Comparison of ENCODE assay signal across 30 cellular contexts in the genomic region with DNA sequence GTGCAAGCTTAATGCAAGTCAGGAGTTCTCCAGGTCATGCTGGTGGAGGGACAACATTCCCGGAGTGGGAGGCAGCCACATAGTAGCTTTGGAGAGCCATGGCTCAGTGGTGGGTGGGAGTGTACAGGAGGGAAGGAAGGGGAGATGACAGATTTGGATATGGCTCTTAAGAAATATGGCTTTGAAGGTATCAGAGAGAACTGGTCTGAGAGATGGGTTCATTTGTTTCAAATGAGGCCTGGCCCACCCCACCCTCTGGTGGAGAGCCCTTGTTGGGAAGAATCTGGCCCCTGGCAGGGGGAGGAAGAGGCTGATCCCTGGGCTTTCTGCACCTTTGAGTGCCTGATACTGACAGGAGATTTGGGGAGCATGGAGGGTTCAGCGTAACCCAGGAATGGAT. TPM values are rescaled to one million over a fixed set of nuclear protein-coding genes. Genes with fewer than 3 reads are reported as not detected.
DNase-seq lines count a peak whose midpoint lies in the region; FAIRE-seq and TF ChIP-seq lines count a peak whose summit lies in the region.
"Had no signal": no experiment of that assay in that cellular context is flagged by ENCODE, and none has a peak within 500 bp of the region (broad histone marks: within the 10 kb centered on the region; RNA-seq: fewer than 3 reads in every experiment).

No MANE protein-coding gene starts in this region.

- peaks cover 6 to 18% of the 10 kb centered on the region in 2 experiments for H4K20me1 ChIP-seq in H1 (replicated peaks in 1 of 2; ENCODE audit: control insufficient read depth in 1 of 2, insufficient read depth in 2 of 2, low read length in 2 of 2)
- H4K20me1 ChIP-seq in osteoblast (ENCODE audit: insufficient read depth, low read length), result peaks cover under 1% of the 10 kb centered on the region

- H3K4me3 Mint-ChIP-seq in activated CD4-positive, alpha-beta memory T cell treated with anti-CD3 and anti-CD28 coated beads for 36 hours, result no peak overlapping the region
- H3K4me3 Mint-ChIP-seq in mesothelial cell of epicardium, result no peak overlapping the region
- H3K4me3 Mint-ChIP-seq: CD4-positive, alpha-beta memory T cell; CD4-positive, CD25-positive, alpha-beta regulatory T cell; CD8-positive, alpha-beta memory T cell had no signal

- H3K9me3 ChIP-seq in HEK293 (ENCODE audit: control insufficient read depth, insufficient read depth, low read depth, low read length) (no peaks in the 10 kb centered on the region), H1 (ENCODE audit: insufficient read depth in 2 of 2, low read depth in 1 of 2, low read length in 1 of 2) (no peaks in the 10 kb centered on the region), osteoblast (ENCODE audit: low read depth, low read length) (no peaks in the 10 kb centered on the region)
- H3K9me3 ChIP-seq: BE2C, BLaER1 had no signal

- no peak overlapping the region for H2BK12ac ChIP-seq in H1 (ENCODE audit: low read depth, low read length)

- peaks cover 52% of the 10 kb centered on the region for H3K27me3 Mint-ChIP-seq in activated CD4-positive, alpha-beta memory T cell treated with anti-CD3 and anti-CD28 coated beads for 36 hours
- peaks cover 94% of the 10 kb centered on the region for H3K27me3 Mint-ChIP-seq in mesothelial cell of epicardium (ENCODE audit: low read depth)

- H3K4me2 ChIP-seq in H1 (ENCODE audit: insufficient read depth in 1 of 2, low read depth in 2 of 2, low read length in 2 of 2), result no peak overlapping the region
- no peak overlapping the region for H3K4me2 ChIP-seq in osteoblast (ENCODE audit: insufficient read depth, low read length)
- H3K4me2 ChIP-seq: BLaER1 had no signal

- H3K9ac ChIP-seq in H1 (replicated peaks in 1 of 4; ENCODE audit: extremely low read depth in 1 of 4, low read depth in 3 of 4, low read length in 3 of 4), result no peak overlapping the region
- H3K9ac ChIP-seq: BLaER1 had no signal

- no peak for TF ChIP-seq CTCF in HEK293 (tag by site-specific recombination; IDR thresholded peaks at IDR 0.05)
- no peak for TF ChIP-seq CTCF in H1 (IDR thresholded peaks at IDR 0.05; ENCODE audit: control extremely low read depth in 1 of 3, insufficient read depth in 1 of 3, low read depth in 1 of 3, low read length in 3 of 3)
- no peak for TF ChIP-seq CTCF in osteoblast (IDR thresholded peaks at IDR 0.05; ENCODE audit: extremely low read depth, low read depth, low read length)
- TF ChIP-seq CTCF in mesothelial cell of epicardium (IDR thresholded peaks at IDR 0.05; ENCODE audit: unreplicated experiment), result no peak

- no peak overlapping the region for H3K18ac ChIP-seq in H1 (ENCODE audit: extremely low read depth, low read length)

- H2BK5ac ChIP-seq in H1 (ENCODE audit: low read depth, low read length), result no peak overlapping the region

- H2BK120ac ChIP-seq in H1 (replicated peaks; ENCODE audit: low read depth, low read length), result no peak overlapping the region

- no peak for FAIRE-seq in H1 (lab: Jason Lieb, UNC)
- FAIRE-seq: A204.1, GM12891, GM19239 had no signal

- intact Hi-C loops in activated CD4-positive, alpha-beta memory T cell treated with anti-CD3 and anti-CD28 coated beads for 36 hours (cut with micrococcal nuclease), result no loop called here

- H3K4me3 ChIP-seq in HEK293 (ENCODE audit: low read depth, low read length) (no peak overlapping the region), H1 (ENCODE audit: extremely low read depth in 1 of 4, insufficient read depth in 2 of 4, low read depth in 3 of 4, low read length in 4 of 4) (no peak overlapping the region), osteoblast (ENCODE audit: insufficient read depth, low read length) (no peak overlapping the region)
- H3K4me3 ChIP-seq: BLaER1 had no signal

- no peak overlapping the region for H4K5ac ChIP-seq in H1 (ENCODE audit: insufficient read length, low read depth, low read length)

- no peak for TF ChIP-seq RAD21 in H1 (IDR thresholded peaks at IDR 0.05 in 1 of 2, conservative IDR thresholded peaks at IDR 0.05 in 1 of 2; ENCODE audit: low read depth in 2 of 2, low read length in 2 of 2)

- no peak overlapping the region for H3K23ac ChIP-seq in H1 (ENCODE audit: insufficient read length)

- no peak overlapping the region for H3K27ac Mint-ChIP-seq in activated CD4-positive, alpha-beta memory T cell treated with anti-CD3 and anti-CD28 coated beads for 36 hours
- no peak overlapping the region for H3K27ac Mint-ChIP-seq in mesothelial cell of epicardium
- H3K27ac Mint-ChIP-seq: CD4-positive, alpha-beta memory T cell; CD4-positive, CD25-positive, alpha-beta regulatory T cell had no signal

- no peaks in the 10 kb centered on the region; the same call in 1 of the 2 replicates for H3K79me1 ChIP-seq in H1 (ENCODE audit: low read depth, low read length)

- no peak overlapping the region for H2AK5ac ChIP-seq in H1 (ENCODE audit: low read depth, low read length)

- H3K27me3 ChIP-seq in H1 (replicated peaks in 1 of 4; ENCODE audit: control insufficient read depth in 3 of 4, extremely low read depth in 1 of 4, insufficient read depth in 3 of 4, low read length in 3 of 4), result peaks cover 40 to 68% (median 62%) of the 10 kb centered on the region in 4 experiments
- H3K27me3 ChIP-seq in osteoblast (ENCODE audit: insufficient read depth, low read length), result peaks cover 51% of the 10 kb centered on the region

- no peak for TF ChIP-seq POLR2A in H1 (IDR thresholded peaks at IDR 0.05; ENCODE audit: control extremely low read depth in 1 of 2, low read depth in 2 of 2, low read length in 2 of 2)

- DNase-seq in H1 (ENCODE audit: low read depth in 1 of 2, low spot score in 2 of 2) (no peak), osteoblast (ENCODE audit: insufficient read length, low spot score, missing footprints) (peak; percentile 68), pons (ENCODE audit: low spot score) (no peak), mesothelial cell of epicardium (ENCODE audit: low spot score in 2 of 2, unreplicated experiment in 2 of 2) (no peak)
- no peak for DNase-seq in activated CD4-positive, alpha-beta memory T cell treated with anti-CD3 and anti-CD28 coated beads for 36 hours
- DNase-seq: ACHN; BE2C; C1 segment of cervical spinal cord; CD4-positive, alpha-beta memory T cell; CD4-positive, CD25-positive, alpha-beta regulatory T cell; CD8-positive, alpha-beta memory T cell; COR-L47; DMS 273 treated with DMSO at 0.1 percent for 48 hours; DMS153; DMS53; DMS79; DND-41; EL; GDM1 had no signal

- no peak overlapping the region for H4K91ac ChIP-seq in H1 (replicated peaks; ENCODE audit: insufficient read length, low read length)

- CTCF ChIA-PET in HEK293 (lab: Yijun Ruan, JAX) (interaction anchor here (0.7 to 1.6 kb wide), 3 partner anchors 9 to 49 kb away, joined by 3 to 6 read pairs (median 5); no protein-coding TSS in a partner anchor), H1 (lab: Charles Lee; ENCODE audit: partially characterized antibody) (interaction anchor here (1.0 to 35.6 kb wide), 10 partner anchors 8 to 54 kb away, joined by 3 to 1068 read pairs (median 7); a partner anchor contains a TSS)
- CTCF ChIA-PET in activated CD4-positive, alpha-beta memory T cell treated with anti-CD3 and anti-CD28 coated beads for 36 hours (lab: Charles Lee), result interaction anchor here (4.2 kb wide), 1 partner anchor 32 kb away, joined by 16 read pairs; no protein-coding TSS in a partner anchor

- no peaks in the 10 kb centered on the region for H3K79me2 ChIP-seq in H1 (ENCODE audit: control insufficient read depth in 1 of 2, insufficient read depth in 2 of 2, low read length in 2 of 2)
- H3K79me2 ChIP-seq in osteoblast (ENCODE audit: insufficient read depth, low read length), result no peaks in the 10 kb centered on the region

- H2AFZ ChIP-seq in H1 (ENCODE audit: low read length), result no peak overlapping the region
- H2AFZ ChIP-seq in osteoblast (ENCODE audit: low read length), result no peak overlapping the region

- H3K4me1 Mint-ChIP-seq in activated CD4-positive, alpha-beta memory T cell treated with anti-CD3 and anti-CD28 coated beads for 36 hours (ENCODE audit: low read depth), result peaks cover 11% of the 10 kb centered on the region
- no peaks in the 10 kb centered on the region for H3K4me1 Mint-ChIP-seq in mesothelial cell of epicardium
- H3K4me1 Mint-ChIP-seq: CD14-positive monocyte had no signal

- H3K23me2 ChIP-seq in H1 (ENCODE audit: low read depth, low read length), result peaks cover 3% of the 10 kb centered on the region; the same call in 1 of the 2 replicates

- H3K56ac ChIP-seq in H1 (replicated peaks; ENCODE audit: insufficient read length, low read depth, low read length), result peak overlapping the region; percentile 9

- 91% methylated on average over 2 of the region's 2 CpGs; no CpG with 5 or more reads in 1 of the 2 experiments for WGBS in H1 (ENCODE audit: extremely low coverage in 1 of 2, insufficient coverage in 1 of 2, insufficient read length in 1 of 2, insufficient replicate concordance in 2 of 2, low coverage in 1 of 2, low lambda C conversion rate in 2 of 2, missing lambda C conversion rate in 1 of 2), 2 experiments

- H4K8ac ChIP-seq in H1 (ENCODE audit: extremely low read depth, insufficient read depth, low read length), result no peak overlapping the region

- H3K4me1 ChIP-seq in HEK293 (ENCODE audit: control insufficient read depth, insufficient read depth, low read length) (no peaks in the 10 kb centered on the region), H1 (replicated peaks in 1 of 4; ENCODE audit: control insufficient read depth in 3 of 4, insufficient read depth in 4 of 4, low read length in 3 of 4) (peaks cover 8 to 31% (median 26%) of the 10 kb centered on the region in 4 experiments), osteoblast (ENCODE audit: insufficient read depth, low read length) (no peaks in the 10 kb centered on the region)
- H3K4me1 ChIP-seq: BE2C, BLaER1 had no signal

- POLR2A ChIA-PET in HEK293 (lab: Yijun Ruan, JAX) (no interaction called here), H1 (lab: Charles Lee; ENCODE audit: partially characterized antibody) (no interaction called here)
- POLR2A ChIA-PET in activated CD4-positive, alpha-beta memory T cell treated with anti-CD3 and anti-CD28 coated beads for 36 hours (lab: Charles Lee), result no interaction called here

- H3K36me3 ChIP-seq in HEK293 (ENCODE audit: control insufficient read depth in 2 of 2, insufficient read depth in 1 of 2, low read length in 2 of 2), result no peaks in the 10 kb centered on the region
- no peaks in the 10 kb centered on the region; a peak in 1 of 8 replicates for H3K36me3 ChIP-seq in H1 (ENCODE audit: control insufficient read depth in 2 of 4, insufficient read depth in 4 of 4, low read length in 3 of 4)
- no peaks in the 10 kb centered on the region for H3K36me3 ChIP-seq in osteoblast (ENCODE audit: insufficient read depth, low read length)
- H3K36me3 ChIP-seq: BE2C, BLaER1 had no signal

- H2BK15ac ChIP-seq in H1 (ENCODE audit: low read length), result no peak overlapping the region

- no peak overlapping the region for H3K4ac ChIP-seq in H1 (replicated peaks; ENCODE audit: insufficient read length, low read depth, low read length)

- H3K14ac ChIP-seq in H1 (ENCODE audit: insufficient read length), result no peak overlapping the region

- H2BK20ac ChIP-seq in H1 (ENCODE audit: low read length), result no peak overlapping the region

- H3K36me3 Mint-ChIP-seq in activated CD4-positive, alpha-beta memory T cell treated with anti-CD3 and anti-CD28 coated beads for 36 hours, result no peaks in the 10 kb centered on the region
- no peaks in the 10 kb centered on the region for H3K36me3 Mint-ChIP-seq in mesothelial cell of epicardium
- H3K36me3 Mint-ChIP-seq: CD4-positive, alpha-beta memory T cell; CD4-positive, CD25-positive, alpha-beta regulatory T cell; CD8-positive, alpha-beta memory T cell had no signal

- H3K9me3 Mint-ChIP-seq in activated CD4-positive, alpha-beta memory T cell treated with anti-CD3 and anti-CD28 coated beads for 36 hours, result no peaks in the 10 kb centered on the region
- no peaks in the 10 kb centered on the region for H3K9me3 Mint-ChIP-seq in mesothelial cell of epicardium
- H3K9me3 Mint-ChIP-seq: CD4-positive, alpha-beta memory T cell; CD4-positive, CD25-positive, alpha-beta regulatory T cell had no signal

- no peak overlapping the region for H3K27ac ChIP-seq in HEK293 (ENCODE audit: extremely low read depth, low read depth, low read length)
- no peak overlapping the region for H3K27ac ChIP-seq in H1 (ENCODE audit: low read depth, low read length)
- no peak overlapping the region for H3K27ac ChIP-seq in osteoblast (ENCODE audit: low read depth, low read length)
- H3K27ac ChIP-seq: 22Rv1, BLaER1 had no signal

- no peak for TF ChIP-seq EP300 in H1 (IDR thresholded peaks at IDR 0.05; ENCODE audit: borderline replicate concordance in 1 of 2, low read depth in 2 of 2, low read length in 2 of 2)

RNA-seq across cellular contexts. Expression of a gene that starts 6.1 kb away (rescaled TPM):
- 0.30 TPM in 1 of 2 replicates, not detected in the other for total RNA-seq in H1 (2021; fragmentation: NEBNext Ultra II Directional; extraction: Animal tissue kit (Norgen Biotek cat#: 25700))
- polyA plus RNA-seq in H1 (2011; rRNA removed), result 0.23 and 0.36 TPM in 2 replicates
- 0.26 TPM for polyA plus RNA-seq in H1 (2011; cell fraction: cytosol; rRNA removed)
- 0.53 TPM for polyA plus RNA-seq in H1 (2011; cell fraction: nucleus; rRNA removed)
- 0.24 to 0.30 TPM (median 0.27 TPM) in 4 replicates for polyA plus RNA-seq in H1 (2012, experiment 1 of 2)
- polyA plus RNA-seq in H1 (2012, experiment 2 of 2), result 0.12 TPM
- polyA plus RNA-seq in H1 (2013, experiment 1 of 2), result 0.06 TPM
- 0.09 TPM for polyA plus RNA-seq in H1 (2013, experiment 2 of 2)
- polyA minus RNA-seq in H1 (2011; rRNA and poly(A)+ RNA removed), result 0.07 and 0.41 TPM in 2 replicates
- polyA minus RNA-seq in H1 (2011; cell fraction: cytosol; rRNA and poly(A)+ RNA removed), result 0.51 TPM
- 0.20 TPM for polyA minus RNA-seq in H1 (2011; cell fraction: nucleus; rRNA and poly(A)+ RNA removed)
- total RNA-seq in osteoblast (not detected in 2 replicates), mesothelial cell of epicardium (not detected in 3 replicates)
- under 1 TPM; 0.10 to 0.12 TPM for total RNA-seq in activated CD4-positive, alpha-beta memory T cell treated with anti-CD3 and anti-CD28 coated beads for 36 hours
- total RNA-seq: CD4-positive, alpha-beta memory T cell; CD4-positive, CD25-positive, alpha-beta regulatory T cell; CD8-positive, alpha-beta memory T cell had no signal
- polyA plus RNA-seq: AG04450; CD14-positive monocyte; CD4-positive, alpha-beta memory T cell; CD4-positive, CD25-positive, alpha-beta regulatory T cell; CD8-positive, alpha-beta memory T cell had no signal

RNA-seq across cellular contexts. Expression of a gene that starts 55.7 kb away (rescaled TPM):
- not detected in 2 replicates for total RNA-seq in H1 (2021; fragmentation: NEBNext Ultra II Directional; extraction: Animal tissue kit (Norgen Biotek cat#: 25700))
- not detected in 2 replicates for polyA plus RNA-seq in H1 (2011; rRNA removed)
- not detected for polyA plus RNA-seq in H1 (2011; cell fraction: cytosol; rRNA removed)
- polyA plus RNA-seq in H1 (2011; cell fraction: nucleus; rRNA removed), result not detected
- polyA plus RNA-seq in H1 (2012, experiment 1 of 2), result not detected in 4 replicates
- not detected for polyA plus RNA-seq in H1 (2012, experiment 2 of 2)
- polyA plus RNA-seq in H1 (2013, experiment 1 of 2), result not detected
- not detected for polyA plus RNA-seq in H1 (2013, experiment 2 of 2)
- polyA minus RNA-seq in H1 (2011; rRNA and poly(A)+ RNA removed), result not detected in 2 replicates
- polyA minus RNA-seq in H1 (2011; cell fraction: cytosol; rRNA and poly(A)+ RNA removed), result not detected
- polyA minus RNA-seq in H1 (2011; cell fraction: nucleus; rRNA and poly(A)+ RNA removed), result not detected
- total RNA-seq in osteoblast (not detected in 2 replicates), mesothelial cell of epicardium (not detected in 3 replicates)
- not detected for total RNA-seq in activated CD4-positive, alpha-beta memory T cell treated with anti-CD3 and anti-CD28 coated beads for 36 hours
- total RNA-seq: A673; CD4-positive, alpha-beta memory T cell; CD4-positive, CD25-positive, alpha-beta regulatory T cell; CD8-positive, alpha-beta memory T cell; Daoy; G401 had no signal
- polyA plus RNA-seq: AG04450; CD14-positive monocyte; CD4-positive, alpha-beta memory T cell; CD4-positive, CD25-positive, alpha-beta regulatory T cell; CD8-positive, alpha-beta memory T cell had no signal
